Comparison of ENCODE assay signal across 10 cellular contexts in the genomic region with DNA sequence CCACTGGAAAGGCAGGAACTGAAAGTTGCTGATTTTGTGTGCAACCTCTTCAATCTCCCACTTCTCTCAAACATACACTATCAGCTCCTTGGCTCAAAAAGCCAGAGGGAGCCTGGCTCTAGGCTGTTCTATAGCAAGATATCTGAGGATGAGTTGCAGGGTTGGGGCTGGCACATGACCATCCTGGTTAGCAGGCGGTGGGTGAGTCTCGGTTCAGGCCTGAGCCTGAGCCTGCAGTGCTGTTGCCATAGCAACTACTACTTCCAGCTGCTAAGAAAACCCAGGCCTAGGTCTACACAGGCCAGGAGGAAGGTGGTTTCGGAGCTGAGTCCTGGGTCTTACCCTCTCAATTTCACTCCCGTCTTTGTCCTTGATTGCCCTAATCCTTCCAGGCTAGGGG. TPM values are rescaled to one million over a fixed set of nuclear protein-coding genes. Genes with fewer than 3 reads are reported as not detected.
A peak's percentile ranks its signal among the peaks of the same experiment; 100 is the strongest.
DNase-seq lines count a peak whose midpoint lies in the region; ATAC-seq and TF ChIP-seq lines count a peak whose summit lies in the region.
"Had no signal": no experiment of that assay in that cellular context is flagged by ENCODE, and none has a peak within 500 bp of the region (broad histone marks: within the 10 kb centered on the region; RNA-seq: fewer than 3 reads in every experiment).

No MANE protein-coding gene starts in this region.

- H3K27ac ChIP-seq in hepatocyte, result no peak overlapping the region
- H3K27ac ChIP-seq in prostate gland, result peak overlapping the region in 1 of 2 donors; percentile 12
- H3K27ac ChIP-seq: VCaP had no signal

- H3K4me1 ChIP-seq in hepatocyte (ENCODE audit: insufficient read depth) (no peaks in the 10 kb centered on the region), prostate gland (replicated peaks) (no peaks in the 10 kb centered on the region)

- CTCF ChIA-PET in activated naive CD4-positive, alpha-beta T cell treated with anti-CD3 and anti-CD28 coated beads for 36 hours (lab: Charles Lee), result interaction anchor here (0.7 kb wide), 1 partner anchor 37 kb away, joined by 3 read pairs; no protein-coding TSS in a partner anchor

- no peaks in the 10 kb centered on the region for H3K9me3 Mint-ChIP-seq in activated naive CD4-positive, alpha-beta T cell treated with anti-CD3 and anti-CD28 coated beads for 36 hours
- H3K9me3 Mint-ChIP-seq in activated naive CD4-positive, alpha-beta T cell treated with anti-CD3 and anti-CD28 coated beads, Interleukin-2, amount 50 U/mL, for 72 hours, result peaks cover 0 to 4% of the 10 kb centered on the region in 2 donors

- no peak for TF ChIP-seq POLR2A in prostate gland (IDR thresholded peaks at IDR 0.05)

- H3K27ac Mint-ChIP-seq in activated naive CD4-positive, alpha-beta T cell treated with anti-CD3 and anti-CD28 coated beads for 36 hours, result no peak overlapping the region
- peak overlapping the region in 1 of 2 donors; percentile 13 for H3K27ac Mint-ChIP-seq in activated naive CD4-positive, alpha-beta T cell treated with anti-CD3 and anti-CD28 coated beads, Interleukin-2, amount 50 U/mL, for 72 hours

- H3K9me3 ChIP-seq in hepatocyte (ENCODE audit: low read depth), result no peaks in the 10 kb centered on the region
- no peaks in the 10 kb centered on the region for H3K9me3 ChIP-seq in prostate gland

- no peak overlapping the region for H3K4me3 Mint-ChIP-seq in activated naive CD4-positive, alpha-beta T cell treated with anti-CD3 and anti-CD28 coated beads for 36 hours

- intact Hi-C loops in activated naive CD4-positive, alpha-beta T cell treated with anti-CD3 and anti-CD28 coated beads for 36 hours (cut with micrococcal nuclease), result no loop called here
- intact Hi-C loops in prostate gland (cut with DNase I), result no loop called here

- no peak for TF ChIP-seq CTCF in hepatocyte (IDR thresholded peaks at IDR 0.05; ENCODE audit: poor library complexity)
- TF ChIP-seq CTCF in prostate gland (IDR thresholded peaks at IDR 0.05), result no peak

- DNase-seq in activated naive CD4-positive, alpha-beta T cell treated with anti-CD3 and anti-CD28 coated beads for 36 hours, result peak; percentile 35
- DNase-seq in activated naive CD4-positive, alpha-beta T cell treated with anti-CD3 and anti-CD28 coated beads, Interleukin-2, amount 50 U/mL, for 16 hours, result no peak
- DNase-seq in activated naive CD4-positive, alpha-beta T cell treated with anti-CD3 and anti-CD28 coated beads, Interleukin-2, amount 50 U/mL, for 72 hours (ENCODE audit: low spot score in 2 of 2), result no peak
- peak; percentile 32 for DNase-seq in hepatocyte (ENCODE audit: low spot score)
- DNase-seq in stromal cell of bone marrow (ENCODE audit: low read depth), result peak; percentile 12
- DNase-seq in prostate gland (ENCODE audit: low spot score), result no peak
- DNase-seq in activated CD4-positive, alpha-beta T cell treated with anti-CD3 and anti-CD28 coated beads for 1 hour, result no peak
- no peak for DNase-seq in OCI-M1 (lab: John Stamatoyannopoulos, UW)
- DNase-seq: NCI-H510A treated with DMSO at 0.1 percent for 48 hours had no signal

- H4K20me1 ChIP-seq in hepatocyte (ENCODE audit: insufficient read depth, poor library complexity, severe bottlenecking), result no peaks in the 10 kb centered on the region

- H3K4me1 Mint-ChIP-seq in activated naive CD4-positive, alpha-beta T cell treated with anti-CD3 and anti-CD28 coated beads for 36 hours (ENCODE audit: low read depth), result peaks cover 34% of the 10 kb centered on the region

- ATAC-seq in activated naive CD4-positive, alpha-beta T cell treated with anti-CD3 and anti-CD28 coated beads, Interleukin-2, amount 50 U/mL, for 72 hours, result peak; percentile 49 to 73

- no peaks in the 10 kb centered on the region for H3K36me3 ChIP-seq in hepatocyte (replicated peaks; ENCODE audit: insufficient read depth, low read depth)
- H3K36me3 ChIP-seq in prostate gland, result no peaks in the 10 kb centered on the region

- H3K79me2 ChIP-seq in hepatocyte, result no peaks in the 10 kb centered on the region

- H3K4me3 ChIP-seq in hepatocyte, result no peak overlapping the region
- no peak overlapping the region for H3K4me3 ChIP-seq in prostate gland

- H3K27me3 ChIP-seq in hepatocyte, result no peaks in the 10 kb centered on the region
- H3K27me3 ChIP-seq in prostate gland (replicated peaks; ENCODE audit: insufficient read depth), result no peaks in the 10 kb centered on the region

- no peaks in the 10 kb centered on the region for H3K36me3 Mint-ChIP-seq in activated naive CD4-positive, alpha-beta T cell treated with anti-CD3 and anti-CD28 coated beads for 36 hours (ENCODE audit: low read depth)
- no peaks in the 10 kb centered on the region for H3K36me3 Mint-ChIP-seq in activated naive CD4-positive, alpha-beta T cell treated with anti-CD3 and anti-CD28 coated beads, Interleukin-2, amount 50 U/mL, for 72 hours

- WGBS in hepatocyte (ENCODE audit: low lambda C conversion rate, missing lambda C conversion rate), result 66% methylated on average over 4 of the region's 4 CpGs
- WGBS in prostate gland, result 74% methylated on average over 4 of the region's 4 CpGs

- no peak overlapping the region for H3K4me2 ChIP-seq in hepatocyte

- no peaks in the 10 kb centered on the region for H3K9me2 ChIP-seq in hepatocyte (replicated peaks; ENCODE audit: insufficient read depth)

- H3K27me3 Mint-ChIP-seq in activated naive CD4-positive, alpha-beta T cell treated with anti-CD3 and anti-CD28 coated beads for 36 hours (ENCODE audit: low read depth), result no peaks in the 10 kb centered on the region

- no peak overlapping the region for H2AFZ ChIP-seq in hepatocyte

RNA-seq across cellular contexts. Expression of a gene that starts 39.0 kb away (rescaled TPM):
- total RNA-seq in activated naive CD4-positive, alpha-beta T cell treated with anti-CD3 and anti-CD28 coated beads for 36 hours, result 10 to 100 TPM; 70.6 to 72.3 TPM
- 10 to 100 TPM; 83.0 to 85.9 TPM for total RNA-seq in activated naive CD4-positive, alpha-beta T cell treated with anti-CD3 and anti-CD28 coated beads, Interleukin-2, amount 50 U/mL, for 72 hours
- total RNA-seq in hepatocyte (57.6 and 58.6 TPM in 2 replicates), prostate gland (10 to 100 TPM; 33.6 to 43.8 TPM)
- polyA plus RNA-seq in hepatocyte, result 58.3 and 82.6 TPM in 2 replicates

RNA-seq across cellular contexts. Expression of a gene that starts 39.1 kb away (rescaled TPM):
- 1 to 10 TPM; 1.7 to 2.1 TPM for total RNA-seq in activated naive CD4-positive, alpha-beta T cell treated with anti-CD3 and anti-CD28 coated beads for 36 hours
- total RNA-seq in activated naive CD4-positive, alpha-beta T cell treated with anti-CD3 and anti-CD28 coated beads, Interleukin-2, amount 50 U/mL, for 72 hours, result 1 to 10 TPM; 1.3 to 2.0 TPM
- total RNA-seq in hepatocyte, result 0.80 and 0.84 TPM in 2 replicates
- polyA plus RNA-seq in hepatocyte, result 0.46 and 1.3 TPM in 2 replicates
- total RNA-seq in prostate gland, result 1 to 10 TPM; 2.6 to 9.9 TPM

Comparison
In these comparisons a context has a peak if more than half of its experiments do, and no peak if none do; other contexts are left out.
1. DNase-seq: peak in activated naive CD4-positive, alpha-beta T cell treated with anti-CD3 and anti-CD28 coated beads for 36 hours (single experiment), hepatocyte (single experiment) and stromal cell of bone marrow (single experiment); none in activated naive CD4-positive, alpha-beta T cell treated with anti-CD3 and anti-CD28 coated beads, Interleukin-2, amount 50 U/mL, for 16 hours (single experiment), activated naive CD4-positive, alpha-beta T cell treated with anti-CD3 and anti-CD28 coated beads, Interleukin-2, amount 50 U/mL, for 72 hours (0 of 2), prostate gland (single experiment), activated CD4-positive, alpha-beta T cell treated with anti-CD3 and anti-CD28 coated beads for 1 hour (single experiment) and OCI-M1 (single experiment).